Comparison of ENCODE assay signal across 20 cellular contexts in the genomic region with DNA sequence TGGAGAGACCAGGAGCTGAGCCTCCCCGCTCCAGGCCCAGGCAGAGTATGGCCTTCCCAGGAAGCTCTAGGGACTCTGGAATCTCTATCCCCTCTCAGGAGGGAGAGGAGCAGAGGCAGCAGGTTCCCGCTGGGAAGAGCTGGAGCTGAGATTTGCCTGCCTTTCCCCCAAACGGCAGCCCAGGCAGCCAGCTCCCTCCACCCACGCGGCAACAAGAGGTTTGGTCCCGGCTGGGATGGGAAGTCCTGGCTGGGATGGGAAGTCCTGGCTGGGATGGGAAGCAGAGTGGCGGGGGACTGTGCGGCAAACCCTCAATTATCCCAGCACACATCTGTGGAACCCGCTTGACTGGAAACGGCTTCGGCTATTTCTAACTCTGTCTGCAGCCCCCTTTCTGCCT.
"Had no signal": no experiment of that assay in that cellular context is flagged by ENCODE, and none has a peak within 500 bp of the region (broad histone marks: within the 10 kb centered on the region; RNA-seq: fewer than 3 reads in every experiment).

No MANE protein-coding gene starts in this region.

- ATAC-seq: activated CD4-positive, CD25-positive, alpha-beta regulatory T cell treated with anti-CD3 and anti-CD28 coated beads, Interleukin-2, amount 50 U/mL, for 24 hours; activated CD8-positive, alpha-beta T cell treated with anti-CD3 and anti-CD28 coated beads, Interleukin-2, amount 10 ng/mL, durations not matched to agents 7 days and 5 days; activated naive CD8-positive, alpha-beta T cell treated with anti-CD3 and anti-CD28 coated beads, Interleukin-2, amount 50 U/mL, for 24 hours; left lung; naive thymus-derived CD8-positive, alpha-beta T cell had no signal

- H3K9me3 Mint-ChIP-seq: brain; naive thymus-derived CD8-positive, alpha-beta T cell had no signal

- H3K27me3 Mint-ChIP-seq: activated CD4-positive, alpha-beta T cell treated with anti-CD3 and anti-CD28 coated beads, Interleukin-2, amount 10 ng/mL, durations not matched to agents 7 days and 5 days; activated naive CD8-positive, alpha-beta T cell treated with anti-CD3 and anti-CD28 coated beads, Interleukin-2, amount 50 U/mL, for 24 hours; activated T-cell treated with anti-CD3 and anti-CD28 coated beads, Interleukin-2, amount 50 U/mL, for 24 hours; brain; naive thymus-derived CD8-positive, alpha-beta T cell; progenitor cell of endocrine pancreas had no signal

- H3K27me3 ChIP-seq: colonic mucosa, left lung, tibial nerve had no signal

- H3K4me3 Mint-ChIP-seq: activated CD4-positive, alpha-beta T cell treated with anti-CD3 and anti-CD28 coated beads, Interleukin-2, amount 10 ng/mL, durations not matched to agents 7 days and 5 days; activated CD8-positive, alpha-beta T cell treated with anti-CD3 and anti-CD28 coated beads, Interleukin-2, amount 10 ng/mL, durations not matched to agents 7 days and 5 days; activated naive CD4-positive, alpha-beta T cell treated with anti-CD3 and anti-CD28 coated beads for 36 hours; activated naive CD8-positive, alpha-beta T cell treated with anti-CD3 and anti-CD28 coated beads, Interleukin-2, amount 50 U/mL, for 24 hours; activated T-cell treated with anti-CD3 and anti-CD28 coated beads, Interleukin-2, amount 50 U/mL, for 24 hours; brain; naive thymus-derived CD8-positive, alpha-beta T cell had no signal

- DNase-seq: activated CD4-positive, alpha-beta T cell treated with anti-CD3 and anti-CD28 coated beads, Interleukin-2, amount 10 ng/mL, durations not matched to agents 7 days and 5 days; activated CD8-positive, alpha-beta T cell treated with anti-CD3 and anti-CD28 coated beads, Interleukin-2, amount 10 ng/mL, durations not matched to agents 7 days and 5 days; activated naive CD4-positive, alpha-beta T cell treated with anti-CD3 and anti-CD28 coated beads for 36 hours; activated naive CD8-positive, alpha-beta T cell treated with anti-CD3 and anti-CD28 coated beads, Interleukin-2, amount 50 U/mL, for 24 hours; activated T-cell treated with anti-CD3 and anti-CD28 coated beads, Interleukin-2, amount 50 U/mL, for 24 hours; anterior cingulate cortex; caudate nucleus; colonic mucosa; foreskin melanocyte; hypothalamus; stimulated activated CD4-positive, alpha-beta T cell treated with anti-CD3 and anti-CD28 coated beads, Interleukin-2, amount 100 ng/mL, for 24 hours; stimulated activated naive CD4-positive, alpha-beta T cell treated with Interleukin-2 at 50 U/mL for 16 hours; T-helper 1 cell; T1000 had no signal

- H3K27ac ChIP-seq: colonic mucosa, left lung, tibial nerve had no signal

- H3K27ac Mint-ChIP-seq: activated CD4-positive, alpha-beta T cell treated with anti-CD3 and anti-CD28 coated beads, Interleukin-2, amount 10 ng/mL, durations not matched to agents 7 days and 5 days; activated CD8-positive, alpha-beta T cell treated with anti-CD3 and anti-CD28 coated beads, Interleukin-2, amount 10 ng/mL, durations not matched to agents 7 days and 5 days; activated naive CD4-positive, alpha-beta T cell treated with anti-CD3 and anti-CD28 coated beads for 36 hours; activated naive CD8-positive, alpha-beta T cell treated with anti-CD3 and anti-CD28 coated beads, Interleukin-2, amount 50 U/mL, for 24 hours; progenitor cell of endocrine pancreas had no signal

- H3K4me3 ChIP-seq: colonic mucosa, left lung, tibial nerve had no signal

- H3K9me3 ChIP-seq: colonic mucosa, tibial nerve had no signal

- H3K36me3 ChIP-seq: colonic mucosa had no signal

- H3K4me1 ChIP-seq: colonic mucosa, left lung had no signal
